ENCODE assay signal across 22 cellular contexts in genomic region chr11:125301301-125301700, GRCh38.
DNase-seq lines count a peak whose midpoint lies in the region; TF ChIP-seq lines count a peak whose summit lies in the region.
"Had no signal": no experiment of that assay in that cellular context is flagged by ENCODE, and none has a peak within 500 bp of the region (broad histone marks: within the 10 kb centered on the region; RNA-seq: fewer than 3 reads in every experiment).

No MANE protein-coding gene starts in this region.

- peaks cover 5% of the 10 kb centered on the region for H3K36me3 Mint-ChIP-seq in nephron (ENCODE audit: low read depth)
- H3K36me3 Mint-ChIP-seq: CD8-positive, alpha-beta T cell; WTC11 had no signal

- no peak overlapping the region for H3K27ac ChIP-seq in brain microvascular endothelial cell
- H3K27ac ChIP-seq: skin epidermis had no signal

- no peaks in the 10 kb centered on the region for H3K27me3 ChIP-seq in brain microvascular endothelial cell (replicated peaks)

- no peaks in the 10 kb centered on the region for H3K36me3 ChIP-seq in brain microvascular endothelial cell (replicated peaks)

- H3K9me3 Mint-ChIP-seq in nephron, result no peaks in the 10 kb centered on the region
- H3K9me3 Mint-ChIP-seq: activated naive CD4-positive, alpha-beta T cell treated with anti-CD3 and anti-CD28 coated beads for 36 hours; CD8-positive, alpha-beta T cell; central memory CD8-positive, alpha-beta T cell; WTC11 had no signal

- H3K4me1 Mint-ChIP-seq in nephron, result peaks cover 65% of the 10 kb centered on the region
- H3K4me1 Mint-ChIP-seq: central memory CD8-positive, alpha-beta T cell had no signal

- no peak overlapping the region for H3K4me3 Mint-ChIP-seq in nephron
- H3K4me3 Mint-ChIP-seq: activated naive CD4-positive, alpha-beta T cell treated with anti-CD3 and anti-CD28 coated beads for 36 hours; CD8-positive, alpha-beta T cell; central memory CD8-positive, alpha-beta T cell; WTC11 had no signal

- in situ Hi-C loops in brain microvascular endothelial cell (cut with HindIII; ENCODE audit: low pct_ligation_motif_present, low sequenced_read_pairs), result no loop called here

- no peak for TF ChIP-seq CTCF in choroid plexus epithelial cell (conservative IDR thresholded peaks at IDR 0.05; ENCODE audit: low read depth, low read length)
- no peak for TF ChIP-seq CTCF in nephron (IDR thresholded peaks at IDR 0.05; ENCODE audit: unreplicated experiment in 3 of 3)
- no peak for TF ChIP-seq CTCF in brain microvascular endothelial cell (IDR thresholded peaks at IDR 0.05; ENCODE audit: low read depth, low read length, missing control alignments)

- H3K27ac Mint-ChIP-seq in nephron, result peak overlapping the region in 2 of 3 experiments; percentile 83 to 85
- H3K27ac Mint-ChIP-seq: activated naive CD4-positive, alpha-beta T cell treated with anti-CD3 and anti-CD28 coated beads for 36 hours; CD8-positive, alpha-beta T cell; WTC11 had no signal

- peaks cover 4% of the 10 kb centered on the region for H3K27me3 Mint-ChIP-seq in nephron (ENCODE audit: low read depth)

- H3K4me3 ChIP-seq in choroid plexus epithelial cell (ENCODE audit: low read depth, low read length), result no peak overlapping the region
- no peak overlapping the region for H3K4me3 ChIP-seq in brain microvascular endothelial cell (ENCODE audit: low read depth, low read length)
- H3K4me3 ChIP-seq: skin epidermis had no signal

- peak; percentile 14 for DNase-seq in DMS79 (lab: John Stamatoyannopoulos, UW)
- peak; percentile 58 for DNase-seq in NCI-H2171 treated with DMSO at 0.1 percent for 48 hours (lab: John Stamatoyannopoulos, UW)
- DNase-seq in choroid plexus epithelial cell (ENCODE audit: low read depth), result peak; percentile 29
- DNase-seq in DMS 273 treated with DMSO at 0.1 percent for 48 hours (lab: John Stamatoyannopoulos, UW), result no peak
- no peak for DNase-seq in middle frontal gyrus (ENCODE audit: extremely low spot score, low spot score)
- DNase-seq in brain microvascular endothelial cell, result no peak
- DNase-seq in D341Med (ENCODE audit: low spot score), result no peak
- DNase-seq: activated naive CD4-positive, alpha-beta T cell treated with anti-CD3 and anti-CD28 coated beads for 36 hours; AML-193; CD8-positive, alpha-beta T cell; effector CD4-positive, alpha-beta T cell; KG1; NCI-H187; NCI-H446; NCI-H82; Right ventricle myocardium superior; stimulated activated CD4-positive, alpha-beta T cell treated with anti-CD3 and anti-CD28 coated beads, Interleukin-2, amount 100 ng/mL, for 24 hours; T-helper 9 cell had no signal

Comparison
In these comparisons a context has a peak if more than half of its experiments do, and no peak if none do; other contexts are left out.
1. DNase-seq: peak in DMS79 (single experiment), NCI-H2171 treated with DMSO at 0.1 percent for 48 hours (single experiment) and choroid plexus epithelial cell (single experiment); none in DMS 273 treated with DMSO at 0.1 percent for 48 hours (single experiment), middle frontal gyrus (single experiment), brain microvascular endothelial cell (single experiment) and D341Med (single experiment).